27 cellular contexts compared by ENCODE assay signal in genomic region chr6:7425808-7426190, GRCh38. TPM values are rescaled to one million over a fixed set of nuclear protein-coding genes. Genes with fewer than 3 reads are reported as not detected.
"Had no signal": no experiment of that assay in that cellular context is flagged by ENCODE, and none has a peak within 500 bp of the region (broad histone marks: within the 10 kb centered on the region; RNA-seq: fewer than 3 reads in every experiment).

No MANE protein-coding gene starts in this region.

- H3K4me2 ChIP-seq: KMS-11 had no signal

- H3K9ac ChIP-seq: KMS-11 had no signal

- FAIRE-seq: TTC549 had no signal

- DNase-seq: activated CD4-positive, alpha-beta memory T cell treated with anti-CD3 and anti-CD28 coated beads, Interleukin-2, amount 10 ng/mL, durations not matched to agents 7 days and 5 days; activated CD4-positive, alpha-beta T cell treated with anti-CD3 and anti-CD28 coated beads, Interleukin-2, amount 10 ng/mL, durations not matched to agents 7 days and 5 days; activated CD4-positive, CD25-positive, alpha-beta regulatory T cell; activated gamma-delta T cell; activated naive CD4-positive, alpha-beta T cell treated with anti-CD3 and anti-CD28 coated beads, Interleukin-2, amount 10 ng/mL, durations not matched to agents 7 days and 5 days; activated naive CD8-positive, alpha-beta T cell treated with anti-CD3 and anti-CD28 coated beads for 36 hours; activated T-cell treated with anti-CD3 and anti-CD28 coated beads for 4 hours; activated T-cell treated with anti-CD3 and anti-CD28 coated beads, Interleukin-2, amount 50 U/mL, for 48 hours; brain microvascular endothelial cell; cerebellar nuclear complex; NCI-H1092; NCI-H1417; NCI-H1930; NCI-H2171; NCI-H2227 treated with DMSO at 0.1 percent for 48 hours; NCI-H526; RPMI8226; SHP77 treated with DMSO at 0.1 percent for 48 hours; T-helper 17 cell; T1000 had no signal

- H3K27me3 ChIP-seq: brain microvascular endothelial cell, cardiac muscle cell had no signal

- H3K36me3 ChIP-seq: brain microvascular endothelial cell, cardiac muscle cell had no signal

- H3K27ac ChIP-seq: brain microvascular endothelial cell, KMS-11, VCaP had no signal

- ATAC-seq: activated T-helper 17 cell treated with anti-CD3 and anti-CD28 coated beads, Interleukin-2, amount 50 U/mL, for 72 hours; T-helper 17 cell had no signal

- H3K4me3 ChIP-seq: cardiac muscle cell had no signal

RNA-seq across cellular contexts. Expression of gene CAGE1, which starts 36.3 kb away (rescaled TPM):
- total RNA-seq: NCI-H460 had no signal
- polyA plus RNA-seq: adipose tissue had no signal
